8 cellular contexts compared by ENCODE assay signal in genomic region chr13:112690242-112690943, GRCh38. TPM values are rescaled to one million over a fixed set of nuclear protein-coding genes. Genes with fewer than 3 reads are reported as not detected.
DNase-seq lines count a peak whose midpoint lies in the region; TF ChIP-seq lines count a peak whose summit lies in the region.

No MANE protein-coding gene starts in this region.

- H3K36me3 Mint-ChIP-seq in activated T-helper 2 cell treated with anti-CD3 and anti-CD28 coated beads, Interferon-gamma antibody, Interleukin-2, Interleukin-4, amounts not matched to agents 10 μg/mL and 5 μg/mL and 100 μg/mL, durations not matched to agents 14 hours and 24 hours and 36 hours (ENCODE audit: low read depth): peaks cover 7% of the 10 kb centered on the region
- no peaks in the 10 kb centered on the region for H3K36me3 Mint-ChIP-seq in osteocyte (ENCODE audit: unreplicated experiment)

- intact Hi-C loops in activated T-helper 2 cell treated with anti-CD3 and anti-CD28 coated beads, Interferon-gamma antibody, Interleukin-2, Interleukin-4, amounts not matched to agents 10 μg/mL and 5 μg/mL and 100 μg/mL, durations not matched to agents 14 hours and 24 hours and 36 hours (cut with micrococcal nuclease): loop anchor here (2.0 kb wide), 1 partner anchor 182 kb away; no protein-coding TSS in a partner anchor

- peaks cover 46% of the 10 kb centered on the region for H3K4me1 Mint-ChIP-seq in activated T-helper 2 cell treated with anti-CD3 and anti-CD28 coated beads, Interferon-gamma antibody, Interleukin-2, Interleukin-4, amounts not matched to agents 10 μg/mL and 5 μg/mL and 100 μg/mL, durations not matched to agents 14 hours and 24 hours and 36 hours (ENCODE audit: low read depth)
- peaks cover 18% of the 10 kb centered on the region for H3K4me1 Mint-ChIP-seq in osteocyte (ENCODE audit: unreplicated experiment)

- peak; percentile 17 for DNase-seq in NK-92 treated with Interleukin-12 subunit alpha and Interleukin-12 subunit beta, amount 100 ng/mL, for 24 hours (lab: John Stamatoyannopoulos, UW)
- no peak for DNase-seq in NK-92 (lab: John Stamatoyannopoulos, UW; ENCODE audit: unreplicated experiment)
- DNase-seq in HAP-1 (ENCODE audit: low spot score in 2 of 2): peak in 1 of 2 experiments; percentile 53
- DNase-seq in LNCaP clone FGC (ENCODE audit: low read depth): no peak
- DNase-seq in activated T-helper 2 cell treated with anti-CD3 and anti-CD28 coated beads, Interferon-gamma antibody, Interleukin-2, Interleukin-4, amounts not matched to agents 10 μg/mL and 5 μg/mL and 100 μg/mL, durations not matched to agents 14 hours and 24 hours and 36 hours (ENCODE audit: low spot score): peak; percentile 22
- DNase-seq in germinal center (ENCODE audit: low spot score): peak; percentile 47
- no peak for DNase-seq in osteocyte (ENCODE audit: extremely low spot score, unreplicated experiment)
- DNase-seq in kidney glomerular epithelial cell (lab: John Stamatoyannopoulos, UW): no peak

- TF ChIP-seq CTCF in LNCaP clone FGC (IDR thresholded peaks at IDR 0.05; ENCODE audit: control insufficient read depth, extremely low read depth, insufficient read depth) (no peak), osteocyte (IDR thresholded peaks at IDR 0.05) (no peak)

- no peaks in the 10 kb centered on the region for H3K9me3 ChIP-seq in HAP-1

- H3K4me1 ChIP-seq in HAP-1: peaks cover 24% of the 10 kb centered on the region

- H3K4me3 Mint-ChIP-seq in activated T-helper 2 cell treated with anti-CD3 and anti-CD28 coated beads, Interferon-gamma antibody, Interleukin-2, Interleukin-4, amounts not matched to agents 10 μg/mL and 5 μg/mL and 100 μg/mL, durations not matched to agents 14 hours and 24 hours and 36 hours (ENCODE audit: low read depth): peak overlapping the region; percentile 87
- peak overlapping the region; percentile 76 for H3K4me3 Mint-ChIP-seq in osteocyte (ENCODE audit: unreplicated experiment)

- peak overlapping the region; percentile 62 for H3K27ac Mint-ChIP-seq in activated T-helper 2 cell treated with anti-CD3 and anti-CD28 coated beads, Interferon-gamma antibody, Interleukin-2, Interleukin-4, amounts not matched to agents 10 μg/mL and 5 μg/mL and 100 μg/mL, durations not matched to agents 14 hours and 24 hours and 36 hours
- peak overlapping the region; percentile 10 for H3K27ac Mint-ChIP-seq in osteocyte (ENCODE audit: unreplicated experiment)

- no peaks in the 10 kb centered on the region for H3K27me3 ChIP-seq in HAP-1 (ENCODE audit: low read depth)

- no peaks in the 10 kb centered on the region for H3K9me3 Mint-ChIP-seq in activated T-helper 2 cell treated with anti-CD3 and anti-CD28 coated beads, Interferon-gamma antibody, Interleukin-2, Interleukin-4, amounts not matched to agents 10 μg/mL and 5 μg/mL and 100 μg/mL, durations not matched to agents 14 hours and 24 hours and 36 hours
- H3K9me3 Mint-ChIP-seq in osteocyte (ENCODE audit: unreplicated experiment): no peaks in the 10 kb centered on the region

- in situ Hi-C loops in HAP-1 (cut with MboI; ENCODE audit: low sequenced_read_pairs): no loop called here

- peaks cover 3% of the 10 kb centered on the region for H3K36me3 ChIP-seq in HAP-1 (replicated peaks)

- H3K27me3 Mint-ChIP-seq in activated T-helper 2 cell treated with anti-CD3 and anti-CD28 coated beads, Interferon-gamma antibody, Interleukin-2, Interleukin-4, amounts not matched to agents 10 μg/mL and 5 μg/mL and 100 μg/mL, durations not matched to agents 14 hours and 24 hours and 36 hours (ENCODE audit: low read depth): no peaks in the 10 kb centered on the region
- H3K27me3 Mint-ChIP-seq in osteocyte (ENCODE audit: unreplicated experiment): no peaks in the 10 kb centered on the region

- H3K4me3 ChIP-seq in HAP-1 (peak overlapping the region; percentile 63), LNCaP clone FGC (ENCODE audit: low read depth, low read length) (peak overlapping the region; percentile 74)

RNA-seq across cellular contexts. Expression of gene ATP11A, which starts 0.6 kb away (rescaled TPM):
- total RNA-seq in activated T-helper 2 cell treated with anti-CD3 and anti-CD28 coated beads, Interferon-gamma antibody, Interleukin-2, Interleukin-4, amounts not matched to agents 10 μg/mL and 5 μg/mL and 100 μg/mL, durations not matched to agents 14 hours and 24 hours and 36 hours: 72.0 and 75.2 TPM in 2 replicates
- 15.2 and 15.7 TPM in 2 replicates for total RNA-seq in osteocyte

Comparison
In these comparisons a context has a peak if more than half of its experiments do, and no peak if none do; other contexts are left out.
1. DNase-seq: peak in NK-92 treated with Interleukin-12 subunit alpha and Interleukin-12 subunit beta, amount 100 ng/mL, for 24 hours (single experiment), activated T-helper 2 cell treated with anti-CD3 and anti-CD28 coated beads, Interferon-gamma antibody, Interleukin-2, Interleukin-4, amounts not matched to agents 10 μg/mL and 5 μg/mL and 100 μg/mL, durations not matched to agents 14 hours and 24 hours and 36 hours (single experiment) and germinal center (single experiment); none in NK-92 (single experiment), LNCaP clone FGC (single experiment), osteocyte (single experiment) and kidney glomerular epithelial cell (single experiment).